In genomic region chr6:40831381-40831780, GRCh38 we compare ENCODE assay signal across 9 cellular contexts.
"Had no signal": no experiment of that assay in that cellular context is flagged by ENCODE, and none has a peak within 500 bp of the region (broad histone marks: within the 10 kb centered on the region; RNA-seq: fewer than 3 reads in every experiment).

No MANE protein-coding gene starts in this region.

- ATAC-seq: HepG2, K562 had no signal

- H3K9me3 Mint-ChIP-seq: IgD-negative memory B cell had no signal

- H3K36me3 Mint-ChIP-seq: IgD-negative memory B cell had no signal

- H3K27ac Mint-ChIP-seq: IgD-negative memory B cell had no signal

- H3K4me2 ChIP-seq: KMS-11 had no signal

- H3K4me3 Mint-ChIP-seq: IgD-negative memory B cell had no signal

- H3K4me1 Mint-ChIP-seq: IgD-negative memory B cell had no signal

- H3K4me3 ChIP-seq: K562 had no signal

- DNase-seq: IMR-90, KBM-7, KG1 had no signal

- FAIRE-seq: HepG2, HTR-8/SVneo, K562 had no signal

- H3K27ac ChIP-seq: HL-60, KMS-11 had no signal
